Comparison of ENCODE assay signal across 8 cellular contexts in the genomic region with DNA sequence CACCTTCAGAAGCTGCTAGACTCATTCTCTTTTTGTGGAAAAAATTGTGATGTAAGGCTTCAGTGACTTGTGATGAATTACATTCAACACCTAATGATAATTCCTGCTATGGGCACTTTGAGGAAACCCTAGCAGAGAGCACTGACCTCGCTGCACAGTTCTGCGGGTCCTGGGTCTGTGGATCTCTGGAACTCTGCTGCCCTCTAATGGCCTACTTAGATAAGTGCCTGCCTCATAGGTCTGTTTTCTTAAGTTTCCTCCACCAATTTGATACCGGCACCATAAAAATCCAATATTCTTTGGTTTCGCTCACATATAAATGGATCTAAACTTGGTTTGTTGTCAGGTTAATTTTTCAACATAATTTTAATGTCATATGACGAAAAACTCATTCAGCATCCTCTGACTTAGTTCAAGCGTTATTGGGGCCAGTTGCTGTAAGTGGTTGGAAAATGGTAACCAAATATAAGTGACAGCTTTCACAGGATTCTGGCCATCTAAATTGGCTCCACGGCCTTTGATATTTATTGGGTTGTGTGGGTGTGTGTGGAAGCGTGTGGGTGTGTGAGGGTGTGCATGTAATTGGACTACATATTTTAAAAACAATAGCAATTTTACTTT. TPM values are rescaled to one million over a fixed set of nuclear protein-coding genes. Genes with fewer than 3 reads are reported as not detected.
A peak's percentile ranks its signal among the peaks of the same experiment; 100 is the strongest.
DNase-seq lines count a peak whose midpoint lies in the region; ATAC-seq, FAIRE-seq and TF ChIP-seq lines count a peak whose summit lies in the region.

No MANE protein-coding gene starts in this region.

- H3K27ac Mint-ChIP-seq in stimulated activated memory B cell treated with anti-CD40 and anti-IgM and Interleukin-4, amounts not matched to agents 10 μg/mL and 1 μg/mL and 100 μg/mL, for 72 hours: no peak overlapping the region

- H3K27ac ChIP-seq in cardiac muscle cell: no peak overlapping the region

- no peak overlapping the region for H3K4me3 Mint-ChIP-seq in stimulated activated memory B cell treated with anti-CD40 and anti-IgM and Interleukin-4, amounts not matched to agents 10 μg/mL and 1 μg/mL and 100 μg/mL, for 72 hours

- H3K4me3 ChIP-seq in cardiac muscle cell: no peak overlapping the region

- peak; percentile 97 for ATAC-seq in GM21786 (IDR thresholded peaks at IDR 0.05; ENCODE audit: unreplicated experiment)
- ATAC-seq in stimulated activated memory B cell treated with anti-CD40 and anti-IgM and Interleukin-4, amounts not matched to agents 10 μg/mL and 1 μg/mL and 100 μg/mL, for 72 hours: peak; percentile 72

- DNase-seq in cardiac muscle cell (ENCODE audit: low read depth in 1 of 2, low spot score in 1 of 2): peak; percentile 75 to 85
- DNase-seq in cardiac septum (ENCODE audit: low spot score): no peak
- DNase-seq in HT1080 (ENCODE audit: low read depth): peak; percentile 58
- peak; percentile 81 for DNase-seq in NCI-H82 treated with DMSO at 0.1 percent for 48 hours (lab: John Stamatoyannopoulos, UW; ENCODE audit: unreplicated experiment)
- peak; percentile 74 for DNase-seq in astrocyte of the hippocampus (ENCODE audit: low read depth, low spot score)

- H3K4me1 ChIP-seq in cardiac muscle cell (ENCODE audit: low read depth): no peaks in the 10 kb centered on the region

- FAIRE-seq in islet of Langerhans (lab: Jason Lieb, UNC): peak; percentile 87

- H3K27me3 Mint-ChIP-seq in stimulated activated memory B cell treated with anti-CD40 and anti-IgM and Interleukin-4, amounts not matched to agents 10 μg/mL and 1 μg/mL and 100 μg/mL, for 72 hours: no peaks in the 10 kb centered on the region

- no peaks in the 10 kb centered on the region for H3K36me3 Mint-ChIP-seq in stimulated activated memory B cell treated with anti-CD40 and anti-IgM and Interleukin-4, amounts not matched to agents 10 μg/mL and 1 μg/mL and 100 μg/mL, for 72 hours

- no peaks in the 10 kb centered on the region for H3K27me3 ChIP-seq in cardiac muscle cell

- H3K36me3 ChIP-seq in cardiac muscle cell: no peaks in the 10 kb centered on the region

- no peaks in the 10 kb centered on the region for H3K9me3 Mint-ChIP-seq in stimulated activated memory B cell treated with anti-CD40 and anti-IgM and Interleukin-4, amounts not matched to agents 10 μg/mL and 1 μg/mL and 100 μg/mL, for 72 hours

- H3K9me3 ChIP-seq in cardiac muscle cell (ENCODE audit: low read depth): no peaks in the 10 kb centered on the region

- intact Hi-C loops in cardiac septum (cut with DNase I): no loop called here

- no peaks in the 10 kb centered on the region for H3K4me1 Mint-ChIP-seq in stimulated activated memory B cell treated with anti-CD40 and anti-IgM and Interleukin-4, amounts not matched to agents 10 μg/mL and 1 μg/mL and 100 μg/mL, for 72 hours

- TF ChIP-seq CTCF in cardiac muscle cell (IDR thresholded peaks at IDR 0.05; ENCODE audit: low read depth, low read length): peak; percentile 88

RNA-seq across cellular contexts. Expression of a gene that starts 10.4 kb away (rescaled TPM):
- total RNA-seq in cardiac muscle cell (0.18 TPM in 2 replicates), cardiac septum (not detected)
- polyA plus RNA-seq in cardiac muscle cell: 0.24 TPM in 1 of 2 replicates, not detected in the other
- total RNA-seq in HT1080 (2014; rRNA removed; shearing (Covaris generic)): 0.03 TPM in 1 of 2 replicates, not detected in the other
- polyA plus RNA-seq in HT1080 (2015; cell fraction: cytosol; rRNA removed): 0.05 and 0.24 TPM in 2 replicates
- 0.02 and 0.03 TPM in 2 replicates for polyA plus RNA-seq in HT1080 (2015; cell fraction: nucleus; rRNA removed)
